In genomic region chr9:38682713-38683112, GRCh38 we compare ENCODE assay signal across 1 cellular context.
TF ChIP-seq lines count a peak whose summit lies in the region.

No MANE protein-coding gene starts in this region.

TF ChIP-seq in HEK293, 187 proteins besides CTCF, POLR2A, EP300 and RAD21 (continued from another document):
- TF ChIP-seq ZNF843 (tag by site-specific recombination; IDR thresholded peaks at IDR 0.05) (no peak), PATZ1 (tag by site-specific recombination; IDR thresholded peaks at IDR 0.05) (peak; percentile 78), PRDM2 (tag by site-specific recombination; IDR thresholded peaks at IDR 0.05; ENCODE audit: borderline replicate concordance) (no peak), ZEB2 (tag by site-specific recombination; IDR thresholded peaks at IDR 0.05) (peak; percentile 50; the same call in 1 of the 2 replicates), ZNF366 (tag by site-specific recombination; conservative IDR thresholded peaks at IDR 0.05) (peak; percentile 59), ZNF704 (tag by site-specific recombination; IDR thresholded peaks at IDR 0.05) (no peak), ZNF2 (tag by site-specific recombination; IDR thresholded peaks at IDR 0.05) (no peak), KLF17 (tag by site-specific recombination; IDR thresholded peaks at IDR 0.05) (peak; percentile 70; the same call in 1 of the 2 replicates), ZNF148 (tag by site-specific recombination; IDR thresholded peaks at IDR 0.05; ENCODE audit: borderline replicate concordance) (no peak), OVOL3 (tag by site-specific recombination; IDR thresholded peaks at IDR 0.05) (no peak), SP7 (tag by site-specific recombination; IDR thresholded peaks at IDR 0.05) (peak; percentile 92), PRDM10 (tag by site-specific recombination; IDR thresholded peaks at IDR 0.05) (no peak), TSHZ1 (tag by site-specific recombination; IDR thresholded peaks at IDR 0.05; ENCODE audit: borderline replicate concordance) (0 out of 2 replicates have a peak, but pooled peaks have one; percentile 26), ZNF335 (tag by site-specific recombination; conservative IDR thresholded peaks at IDR 0.05) (0 out of 2 replicates have a peak, but pooled peaks have one; percentile 14), ZNF488 (tag by site-specific recombination; IDR thresholded peaks at IDR 0.05) (no peak), ZNF660 (tag by site-specific recombination; IDR thresholded peaks at IDR 0.05) (0 out of 2 replicates have a peak, but pooled peaks have one; percentile 68), ZNF639 (tag by site-specific recombination; IDR thresholded peaks at IDR 0.05) (peak; percentile 82), ZNF692 (tag by site-specific recombination; IDR thresholded peaks at IDR 0.05) (peak; percentile 38; the same call in 1 of the 2 replicates), INSM2 (tag by site-specific recombination; IDR thresholded peaks at IDR 0.05) (peak; percentile 58; the same call in 1 of the 2 replicates)
TF ChIP-seq in HEK293: peak in this region for 18.
